In genomic region chr17:42964161-42964932, GRCh38 we compare ENCODE assay signal across 8 cellular contexts. TPM values are rescaled to one million over a fixed set of nuclear protein-coding genes. Genes with fewer than 3 reads are reported as not detected.
A peak's percentile ranks its signal among the peaks of the same experiment; 100 is the strongest.
DNase-seq lines count a peak whose midpoint lies in the region; ATAC-seq and TF ChIP-seq lines count a peak whose summit lies in the region.

Gene AARSD1, minus strand, starts transcription at chr17:42964454. Its CDS starts 14 bp downstream, at chr17:42964440.

- TF ChIP-seq POLR2A in spleen (IDR thresholded peaks at IDR 0.05): peak in 2 of 3 donors; percentile 56 to 75

- H3K27me3 ChIP-seq in spleen (replicated peaks in 1 of 7): no peaks in the 10 kb centered on the region

- no peaks in the 10 kb centered on the region for H3K9me3 ChIP-seq in spleen

- peaks cover 9 to 36% (median 24%) of the 10 kb centered on the region in 6 donors for H3K4me1 ChIP-seq in spleen

- H3K27ac ChIP-seq in caudate nucleus (ENCODE audit: low read depth, low read length) (peak within 1 kb of the TSS; percentile 88), spleen (peak within 1 kb of the TSS; percentile 75 to 90 (median 86))

- WGBS in spleen, 5 donors: 1 to 3% (median 1%) methylated on average over 41 to 43 of the region's 43 CpGs

- H3K36me3 ChIP-seq in spleen: peaks cover 0 to 36% (median 31%) of the 10 kb centered on the region in 6 donors

- TF ChIP-seq CTCF in spleen (IDR thresholded peaks at IDR 0.05 in 8 of 11, conservative IDR thresholded peaks at IDR 0.05 in 3 of 11): no peak

- peak; percentile 70 for ATAC-seq in GM18868 (IDR thresholded peaks at IDR 0.05; ENCODE audit: unreplicated experiment)
- ATAC-seq in HG03280 (IDR thresholded peaks at IDR 0.05; ENCODE audit: unreplicated experiment): peak; percentile 86

- intact Hi-C loops in spleen (cut with DNase I; ENCODE audit: low total_unique reads): no loop called here

- H3K4me3 ChIP-seq in spleen: peak within 1 kb of the TSS; percentile 62 to 94 (median 70)

- DNase-seq in A172 (ENCODE audit: low spot score) (peak; percentile 86), NCI-H345 treated with DMSO at 0.1 percent for 48 hours (lab: John Stamatoyannopoulos, UW; ENCODE audit: unreplicated experiment) (peak; percentile 92), caudate nucleus (lab: John Stamatoyannopoulos, UW) (peak in 59 of 61 donors; percentile 27 to 94 (median 80)), iris pigment epithelial cell (ENCODE audit: low read depth) (peak; percentile 95), spleen (peak; percentile 97)
- peak; percentile 70 to 77 (median 74) for DNase-seq in activated CD4-positive, CD25-positive, alpha-beta regulatory T cell (lab: John Stamatoyannopoulos, UW)

RNA-seq across cellular contexts. Expression of gene AARSD1, which starts in this region (rescaled TPM):
- total RNA-seq in A172 (2014; rRNA removed; shearing (Covaris generic)): 37.4 and 42.1 TPM in 2 replicates
- total RNA-seq in spleen: 10 to 100 TPM; 13.1 to 44.2 (median 31.5) TPM
- polyA plus RNA-seq in spleen: 10 to 100 TPM; 39.8 to 55.6 (median 50.3) TPM

Comparison
In these comparisons a context has a peak if more than half of its experiments do, and no peak if none do; other contexts are left out.
1. Peak in every context shown above with its lines: DNase-seq, ATAC-seq, H3K4me3 ChIP-seq and H3K27ac ChIP-seq.